9 cellular contexts compared by ENCODE assay signal in genomic region chr1:35980090-35980489, GRCh38.
"Had no signal": no experiment of that assay in that cellular context is flagged by ENCODE, and none has a peak within 500 bp of the region (broad histone marks: within the 10 kb centered on the region; RNA-seq: fewer than 3 reads in every experiment).

No MANE protein-coding gene starts in this region.

- H3K4me3 ChIP-seq: GM23248 had no signal

- H3K4me1 Mint-ChIP-seq: H9 had no signal

- H3K27me3 Mint-ChIP-seq: IgD-negative memory B cell had no signal

- ATAC-seq: HepG2 had no signal

- H3K27ac ChIP-seq: GM23248, HL-60 had no signal

- DNase-seq: GM23248, GOT3, H9, HCEC 1CT, HFFc6, KBM-7 had no signal

- H3K27ac Mint-ChIP-seq: H9, HFFc6, IgD-negative memory B cell had no signal

- H3K4me3 Mint-ChIP-seq: H9, HFFc6, IgD-negative memory B cell had no signal

- H3K9me3 Mint-ChIP-seq: H9, HFFc6, IgD-negative memory B cell had no signal
